1 cellular context compared by ENCODE assay signal in the genomic region with DNA sequence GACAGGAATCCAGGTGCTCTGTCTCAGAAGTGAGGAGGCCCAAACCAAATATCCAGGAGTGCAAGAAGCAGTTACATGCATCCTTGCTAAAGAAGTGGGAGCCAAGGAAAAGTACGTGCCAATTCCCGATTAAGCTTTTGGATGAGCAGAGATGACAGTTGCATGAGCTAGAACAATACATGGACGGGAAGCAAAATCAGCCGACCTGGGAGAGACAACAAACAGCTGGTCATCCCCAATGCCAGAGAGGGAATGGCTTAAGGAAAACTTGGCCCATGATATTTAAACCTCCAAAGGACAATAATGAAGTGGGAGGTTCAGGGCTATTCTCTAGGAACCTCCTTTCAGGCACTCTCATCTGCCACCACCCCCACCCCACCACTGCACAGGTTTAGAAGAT.
TF ChIP-seq lines count a peak whose summit lies in the region.

No MANE protein-coding gene starts in this region.

TF ChIP-seq in SK-N-SH treated with all-trans-retinoic acid at 6 μM for 48 hours, 23 proteins besides CTCF, POLR2A, EP300 and RAD21 (continued from another document):
- TF ChIP-seq, protein P1, sequence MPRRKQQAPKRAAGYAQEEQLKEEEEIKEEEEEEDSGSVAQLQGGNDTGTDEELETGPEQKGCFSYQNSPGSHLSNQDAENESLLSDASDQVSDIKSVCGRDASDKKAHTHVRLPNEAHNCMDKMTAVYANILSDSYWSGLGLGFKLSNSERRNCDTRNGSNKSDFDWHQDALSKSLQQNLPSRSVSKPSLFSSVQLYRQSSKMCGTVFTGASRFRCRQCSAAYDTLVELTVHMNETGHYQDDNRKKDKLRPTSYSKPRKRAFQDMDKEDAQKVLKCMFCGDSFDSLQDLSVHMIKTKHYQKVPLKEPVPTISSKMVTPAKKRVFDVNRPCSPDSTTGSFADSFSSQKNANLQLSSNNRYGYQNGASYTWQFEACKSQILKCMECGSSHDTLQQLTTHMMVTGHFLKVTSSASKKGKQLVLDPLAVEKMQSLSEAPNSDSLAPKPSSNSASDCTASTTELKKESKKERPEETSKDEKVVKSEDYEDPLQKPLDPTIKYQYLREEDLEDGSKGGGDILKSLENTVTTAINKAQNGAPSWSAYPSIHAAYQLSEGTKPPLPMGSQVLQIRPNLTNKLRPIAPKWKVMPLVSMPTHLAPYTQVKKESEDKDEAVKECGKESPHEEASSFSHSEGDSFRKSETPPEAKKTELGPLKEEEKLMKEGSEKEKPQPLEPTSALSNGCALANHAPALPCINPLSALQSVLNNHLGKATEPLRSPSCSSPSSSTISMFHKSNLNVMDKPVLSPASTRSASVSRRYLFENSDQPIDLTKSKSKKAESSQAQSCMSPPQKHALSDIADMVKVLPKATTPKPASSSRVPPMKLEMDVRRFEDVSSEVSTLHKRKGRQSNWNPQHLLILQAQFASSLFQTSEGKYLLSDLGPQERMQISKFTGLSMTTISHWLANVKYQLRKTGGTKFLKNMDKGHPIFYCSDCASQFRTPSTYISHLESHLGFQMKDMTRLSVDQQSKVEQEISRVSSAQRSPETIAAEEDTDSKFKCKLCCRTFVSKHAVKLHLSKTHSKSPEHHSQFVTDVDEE (CRISPR knock-in tag; IDR thresholded peaks at IDR 0.05): no peak
- TF ChIP-seq CSDC2 (CRISPR knock-in tag; IDR thresholded peaks at IDR 0.05) (no peak), ZFP30 (CRISPR knock-in tag; IDR thresholded peaks at IDR 0.05) (no peak), ARNTL (CRISPR knock-in tag; IDR thresholded peaks at IDR 0.05; ENCODE audit: borderline replicate concordance, low read depth) (no peak), SNAI2 (CRISPR knock-in tag; IDR thresholded peaks at IDR 0.05) (no peak), BACH2 (CRISPR knock-in tag; IDR thresholded peaks at IDR 0.05; ENCODE audit: borderline replicate concordance) (no peak), GLIS3 (CRISPR knock-in tag; IDR thresholded peaks at IDR 0.05) (no peak), ZNF70 (CRISPR knock-in tag; IDR thresholded peaks at IDR 0.05) (no peak), ZNF8 (CRISPR knock-in tag; IDR thresholded peaks at IDR 0.05) (no peak), OSR1 (CRISPR knock-in tag; IDR thresholded peaks at IDR 0.05) (no peak), ZFP3 (CRISPR knock-in tag; IDR thresholded peaks at IDR 0.05) (no peak)
- TF ChIP-seq, protein P2, sequence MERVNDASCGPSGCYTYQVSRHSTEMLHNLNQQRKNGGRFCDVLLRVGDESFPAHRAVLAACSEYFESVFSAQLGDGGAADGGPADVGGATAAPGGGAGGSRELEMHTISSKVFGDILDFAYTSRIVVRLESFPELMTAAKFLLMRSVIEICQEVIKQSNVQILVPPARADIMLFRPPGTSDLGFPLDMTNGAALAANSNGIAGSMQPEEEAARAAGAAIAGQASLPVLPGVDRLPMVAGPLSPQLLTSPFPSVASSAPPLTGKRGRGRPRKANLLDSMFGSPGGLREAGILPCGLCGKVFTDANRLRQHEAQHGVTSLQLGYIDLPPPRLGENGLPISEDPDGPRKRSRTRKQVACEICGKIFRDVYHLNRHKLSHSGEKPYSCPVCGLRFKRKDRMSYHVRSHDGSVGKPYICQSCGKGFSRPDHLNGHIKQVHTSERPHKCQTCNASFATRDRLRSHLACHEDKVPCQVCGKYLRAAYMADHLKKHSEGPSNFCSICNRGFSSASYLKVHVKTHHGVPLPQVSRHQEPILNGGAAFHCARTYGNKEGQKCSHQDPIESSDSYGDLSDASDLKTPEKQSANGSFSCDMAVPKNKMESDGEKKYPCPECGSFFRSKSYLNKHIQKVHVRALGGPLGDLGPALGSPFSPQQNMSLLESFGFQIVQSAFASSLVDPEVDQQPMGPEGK (CRISPR knock-in tag; IDR thresholded peaks at IDR 0.05; ENCODE audit: borderline replicate concordance): no peak
- TF ChIP-seq, protein P3, sequence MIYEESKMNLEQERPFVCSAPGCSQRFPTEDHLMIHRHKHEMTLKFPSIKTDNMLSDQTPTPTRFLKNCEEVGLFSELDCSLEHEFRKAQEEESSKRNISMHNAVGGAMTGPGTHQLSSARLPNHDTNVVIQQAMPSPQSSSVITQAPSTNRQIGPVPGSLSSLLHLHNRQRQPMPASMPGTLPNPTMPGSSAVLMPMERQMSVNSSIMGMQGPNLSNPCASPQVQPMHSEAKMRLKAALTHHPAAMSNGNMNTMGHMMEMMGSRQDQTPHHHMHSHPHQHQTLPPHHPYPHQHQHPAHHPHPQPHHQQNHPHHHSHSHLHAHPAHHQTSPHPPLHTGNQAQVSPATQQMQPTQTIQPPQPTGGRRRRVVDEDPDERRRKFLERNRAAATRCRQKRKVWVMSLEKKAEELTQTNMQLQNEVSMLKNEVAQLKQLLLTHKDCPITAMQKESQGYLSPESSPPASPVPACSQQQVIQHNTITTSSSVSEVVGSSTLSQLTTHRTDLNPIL (CRISPR knock-in tag; IDR thresholded peaks at IDR 0.05; ENCODE audit: low read depth): no peak
- TF ChIP-seq, protein P4, sequence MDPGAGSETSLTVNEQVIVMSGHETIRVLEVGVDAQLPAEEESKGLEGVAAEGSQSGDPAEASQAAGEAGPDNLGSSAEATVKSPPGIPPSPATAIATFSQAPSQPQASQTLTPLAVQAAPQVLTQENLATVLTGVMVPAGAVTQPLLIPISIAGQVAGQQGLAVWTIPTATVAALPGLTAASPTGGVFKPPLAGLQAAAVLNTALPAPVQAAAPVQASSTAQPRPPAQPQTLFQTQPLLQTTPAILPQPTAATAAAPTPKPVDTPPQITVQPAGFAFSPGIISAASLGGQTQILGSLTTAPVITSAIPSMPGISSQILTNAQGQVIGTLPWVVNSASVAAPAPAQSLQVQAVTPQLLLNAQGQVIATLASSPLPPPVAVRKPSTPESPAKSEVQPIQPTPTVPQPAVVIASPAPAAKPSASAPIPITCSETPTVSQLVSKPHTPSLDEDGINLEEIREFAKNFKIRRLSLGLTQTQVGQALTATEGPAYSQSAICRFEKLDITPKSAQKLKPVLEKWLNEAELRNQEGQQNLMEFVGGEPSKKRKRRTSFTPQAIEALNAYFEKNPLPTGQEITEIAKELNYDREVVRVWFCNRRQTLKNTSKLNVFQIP (CRISPR knock-in tag; IDR thresholded peaks at IDR 0.05; ENCODE audit: borderline replicate concordance, low read depth): no peak
- TF ChIP-seq, protein P5, sequence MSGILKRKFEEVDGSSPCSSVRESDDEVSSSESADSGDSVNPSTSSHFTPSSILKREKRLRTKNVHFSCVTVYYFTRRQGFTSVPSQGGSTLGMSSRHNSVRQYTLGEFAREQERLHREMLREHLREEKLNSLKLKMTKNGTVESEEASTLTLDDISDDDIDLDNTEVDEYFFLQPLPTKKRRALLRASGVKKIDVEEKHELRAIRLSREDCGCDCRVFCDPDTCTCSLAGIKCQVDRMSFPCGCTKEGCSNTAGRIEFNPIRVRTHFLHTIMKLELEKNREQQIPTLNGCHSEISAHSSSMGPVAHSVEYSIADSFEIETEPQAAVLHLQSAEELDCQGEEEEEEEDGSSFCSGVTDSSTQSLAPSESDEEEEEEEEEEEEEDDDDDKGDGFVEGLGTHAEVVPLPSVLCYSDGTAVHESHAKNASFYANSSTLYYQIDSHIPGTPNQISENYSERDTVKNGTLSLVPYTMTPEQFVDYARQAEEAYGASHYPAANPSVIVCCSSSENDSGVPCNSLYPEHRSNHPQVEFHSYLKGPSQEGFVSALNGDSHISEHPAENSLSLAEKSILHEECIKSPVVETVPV (CRISPR knock-in tag; IDR thresholded peaks at IDR 0.05): no peak
